In the genomic region with DNA sequence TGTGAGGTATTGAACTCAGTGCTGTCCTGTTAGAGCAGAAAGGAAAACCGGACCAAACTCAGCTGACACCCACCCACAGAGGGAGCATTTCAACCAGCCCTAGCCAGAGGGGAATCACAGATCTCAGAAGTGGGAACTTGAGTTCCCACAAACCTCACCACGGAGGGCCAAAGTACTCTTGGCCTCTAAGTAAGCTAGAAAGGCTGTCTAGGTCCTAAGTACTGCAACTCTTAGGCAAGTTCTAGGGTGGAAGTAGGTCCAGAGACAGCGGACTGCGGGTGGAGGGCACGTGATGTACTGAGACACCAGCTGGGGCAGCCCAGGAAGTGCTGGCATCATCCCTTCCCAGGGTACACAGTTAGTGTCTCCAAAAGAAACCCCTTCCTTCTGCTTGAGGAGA, we compare ENCODE assay signal across 27 cellular contexts. TPM values are rescaled to one million over a fixed set of nuclear protein-coding genes. Genes with fewer than 3 reads are reported as not detected.
A peak's percentile ranks its signal among the peaks of the same experiment; 100 is the strongest.
DNase-seq lines count a peak whose midpoint lies in the region; ATAC-seq and TF ChIP-seq lines count a peak whose summit lies in the region.
"Had no signal": no experiment of that assay in that cellular context is flagged by ENCODE, and none has a peak within 500 bp of the region (broad histone marks: within the 10 kb centered on the region; RNA-seq: fewer than 3 reads in every experiment).

No MANE protein-coding gene starts in this region.

- no CpG with 5 or more reads among the region's 5 CpGs for WGBS in IMR-90 (ENCODE audit: extremely low coverage in 2 of 2, insufficient read length in 1 of 2), 2 experiments

- H2AK9ac ChIP-seq in IMR-90 (replicated peaks; ENCODE audit: low read depth, low read length, poor library complexity): no peak overlapping the region

- TF ChIP-seq CTCF in IMR-90 (conservative IDR thresholded peaks at IDR 0.05; ENCODE audit: low read depth, low read length): no peak
- TF ChIP-seq CTCF in upper lobe of right lung (IDR thresholded peaks at IDR 0.05): no peak

- H3K9ac ChIP-seq in IMR-90 (ENCODE audit: low read depth, low read length): no peak overlapping the region
- H3K9ac ChIP-seq: BLaER1 treated with 17β-estradiol and CSF1 and Interleukin-3, amounts not matched to agents 10 nM and 100 nM; GM23248 had no signal

- no peak for TF ChIP-seq POLR2A in IMR-90 (IDR thresholded peaks at IDR 0.05; ENCODE audit: low read depth, low read length)

- CTCF ChIA-PET in IMR-90 (lab: Yijun Ruan, JAX): no interaction called here

- no peak overlapping the region for H2AK5ac ChIP-seq in IMR-90 (ENCODE audit: low read depth, low read length)

- H3K36me3 ChIP-seq in IMR-90 (ENCODE audit: control insufficient read depth, insufficient read depth, low read length) (no peaks in the 10 kb centered on the region), upper lobe of right lung (no peaks in the 10 kb centered on the region)
- H3K36me3 ChIP-seq: BLaER1 treated with 17β-estradiol and CSF1 and Interleukin-3, amounts not matched to agents 10 nM and 100 nM had no signal

- intact Hi-C loops in IMR-90 (cut with micrococcal nuclease) (no loop called here), upper lobe of right lung (cut with DNase I) (no loop called here)

- H3K18ac ChIP-seq in IMR-90 (ENCODE audit: low read depth, low read length): no peak overlapping the region

- H2BK20ac ChIP-seq in IMR-90 (ENCODE audit: low read depth, low read length): no peak overlapping the region

- no peak overlapping the region for H4K5ac ChIP-seq in IMR-90 (ENCODE audit: low read depth, low read length)

- BruUV-seq in IMR-90 (replicated peaks; lab: Mats Ljungman, UMichigan): no TSS peak

- no peaks in the 10 kb centered on the region for H3K9me3 ChIP-seq in IMR-90 (ENCODE audit: control insufficient read depth, insufficient read depth, low read length)
- peaks cover 11% of the 10 kb centered on the region for H3K9me3 ChIP-seq in upper lobe of right lung

- no peak overlapping the region for H3K4me3 ChIP-seq in IMR-90 (ENCODE audit: insufficient read depth, low read depth, low read length)
- H3K4me3 ChIP-seq in upper lobe of right lung: no peak overlapping the region
- H3K4me3 ChIP-seq: A549; BLaER1 treated with 17β-estradiol and CSF1 and Interleukin-3, amounts not matched to agents 10 nM and 100 nM; GM23248; SK-N-MC had no signal

- no peak overlapping the region for H3K4ac ChIP-seq in IMR-90 (ENCODE audit: low read depth, low read length)

- dilution Hi-C loops in IMR-90 (cut with HindIII; ENCODE audit: low sequenced_read_pairs, unreplicated experiment): no loop called here

- no peak overlapping the region for H2BK15ac ChIP-seq in IMR-90 (ENCODE audit: low read depth, low read length)

- H2AFZ ChIP-seq in IMR-90 (replicated peaks; ENCODE audit: low read length, poor library complexity): peak overlapping the region; percentile 14
- H2AFZ ChIP-seq: GM23248 had no signal

- no peak overlapping the region for H3K27ac ChIP-seq in IMR-90 (ENCODE audit: insufficient read depth, low read length)
- no peak overlapping the region for H3K27ac ChIP-seq in upper lobe of right lung
- H3K27ac ChIP-seq: A549; BLaER1 treated with 17β-estradiol and CSF1 and Interleukin-3, amounts not matched to agents 10 nM and 100 nM; GM23248; SK-N-MC had no signal

- H4K91ac ChIP-seq in IMR-90 (ENCODE audit: insufficient read depth, low read depth, low read length): no peak overlapping the region

- H2BK5ac ChIP-seq in IMR-90 (ENCODE audit: low read depth, low read length, poor library complexity, severe bottlenecking): no peak overlapping the region

- no peak overlapping the region for H2BK120ac ChIP-seq in IMR-90 (ENCODE audit: low read depth, low read length)

- H3K79me1 ChIP-seq in IMR-90 (ENCODE audit: low read depth in 1 of 2, low read length in 2 of 2): no peaks in the 10 kb centered on the region

- no peak overlapping the region for H3K4me2 ChIP-seq in IMR-90 (ENCODE audit: low read depth, low read length)
- H3K4me2 ChIP-seq: A549; BLaER1 treated with 17β-estradiol and CSF1 and Interleukin-3, amounts not matched to agents 10 nM and 100 nM had no signal

- in situ Hi-C loops in IMR-90 (cut with MboI; ENCODE audit: low sequenced_read_pairs): loop anchor here (10.0 kb wide), 2 partner anchors 373 to 553 kb away; no protein-coding TSS in a partner anchor

- H3K56ac ChIP-seq in IMR-90 (ENCODE audit: extremely low read depth, insufficient read depth, low read length): no peak overlapping the region

- H3K4me1 ChIP-seq in IMR-90 (ENCODE audit: control insufficient read depth, insufficient read depth, low read length): no peaks in the 10 kb centered on the region; the same call in 1 of the 2 replicates
- H3K4me1 ChIP-seq in upper lobe of right lung: no peaks in the 10 kb centered on the region
- H3K4me1 ChIP-seq: A549 had no signal

- no peaks in the 10 kb centered on the region for H3K9me1 ChIP-seq in IMR-90 (ENCODE audit: insufficient read depth, low read length)

- H4K20me1 ChIP-seq in IMR-90 (ENCODE audit: insufficient read depth, low read length): no peaks in the 10 kb centered on the region
- H4K20me1 ChIP-seq: BLaER1 treated with 17β-estradiol and CSF1 and Interleukin-3, amounts not matched to agents 10 nM and 100 nM had no signal

- H3K14ac ChIP-seq in IMR-90 (replicated peaks; ENCODE audit: low read depth, low read length): no peak overlapping the region

- TF ChIP-seq RAD21 in IMR-90 (IDR thresholded peaks at IDR 0.05; ENCODE audit: low read length): no peak

- no peak overlapping the region for H4K8ac ChIP-seq in IMR-90 (ENCODE audit: low read depth in 2 of 2, low read length in 2 of 2)

- H3K27me3 ChIP-seq in IMR-90 (ENCODE audit: control insufficient read depth, insufficient read depth, low read length) (no peaks in the 10 kb centered on the region; the same call in 1 of the 2 replicates), upper lobe of right lung (no peaks in the 10 kb centered on the region)
- H3K27me3 ChIP-seq: BLaER1 treated with 17β-estradiol and CSF1 and Interleukin-3, amounts not matched to agents 10 nM and 100 nM had no signal

- DNase-seq in IMR-90 (no peak), upper lobe of right lung (peak; percentile 74), Kasumi-1 (lab: John Stamatoyannopoulos, UW) (no peak), mucosa of gallbladder (ENCODE audit: low spot score) (no peak)
- DNase-seq: AML-193; CD4-positive, alpha-beta memory T cell; DMS 273 treated with DMSO at 0.1 percent for 48 hours; DMS79; EL; GDM1; GM23248; H9; NCI-H1105; NCI-H1436 treated with DMSO at 0.1 percent for 48 hours; NCI-H1930; NCI-H2107; NCI-H446; NCI-H524 treated with DMSO at 0.1 percent for 48 hours; NCI-H774; SIG-M5; SW 1271 had no signal

- ATAC-seq in GM19463 (IDR thresholded peaks at IDR 0.05; ENCODE audit: unreplicated experiment) (peak; percentile 65), IMR-90 (ENCODE audit: low read depth) (no peak), esophagus mucosa (peak; percentile 22), upper lobe of right lung (peak; percentile 90), HG03135 (IDR thresholded peaks at IDR 0.05; ENCODE audit: unreplicated experiment) (no peak)
- ATAC-seq: A549 had no signal

- no peak overlapping the region for H3K23ac ChIP-seq in IMR-90 (ENCODE audit: low read depth, low read length)

- POLR2A ChIA-PET in IMR-90 (lab: Charles Lee; ENCODE audit: unreplicated experiment): no interaction called here

TF ChIP-seq in IMR-90, 13 proteins besides CTCF, POLR2A, EP300 and RAD21:
- TF ChIP-seq RFX5 (IDR thresholded peaks at IDR 0.05; ENCODE audit: low read depth, low read length) (no peak), CEBPB (IDR thresholded peaks at IDR 0.05; ENCODE audit: low read depth, low read length) (no peak), RCOR1 (IDR thresholded peaks at IDR 0.05; ENCODE audit: insufficient replicate concordance, low read length) (no peak), CHD1 (IDR thresholded peaks at IDR 0.05; ENCODE audit: low read depth, low read length) (no peak)

RNA-seq across cellular contexts. Expression of gene EOMES, which starts 34.1 kb away (rescaled TPM):
- not detected in 2 replicates for total RNA-seq in IMR-90 (2012; rRNA removed)
- polyA plus RNA-seq in IMR-90 (2012; rRNA removed): not detected in 2 replicates
- polyA plus RNA-seq in IMR-90 (2012; cell fraction: cytosol; rRNA removed): not detected in 2 replicates
- not detected in 2 replicates for polyA plus RNA-seq in IMR-90 (2012; cell fraction: nucleus; rRNA removed; ENCODE audit: low replicate concordance)
- total RNA-seq in esophagus mucosa: 0.12 TPM
- 1.2 TPM for total RNA-seq in upper lobe of right lung
- 0.58 TPM for total RNA-seq in mucosa of gallbladder
- polyA plus RNA-seq: GM23248 had no signal

Comparison
In these comparisons a context has a peak if more than half of its experiments do, and no peak if none do; other contexts are left out.
1. ATAC-seq: peak in GM19463 (single experiment), esophagus mucosa (single experiment) and upper lobe of right lung (single experiment); none in IMR-90 (single experiment) and HG03135 (single experiment).